In genomic region chr12:72612171-72612570, GRCh38 we compare ENCODE assay signal across 1 cellular context.
TF ChIP-seq lines count a peak whose summit lies in the region.

No MANE protein-coding gene starts in this region.

TF ChIP-seq in H1, 55 proteins besides CTCF, POLR2A, EP300 and RAD21 (continued from another document):
- TF ChIP-seq CHD7 (IDR thresholded peaks at IDR 0.05; ENCODE audit: insufficient replicate concordance, low read length) (no peak), TAF7 (optimal IDR thresholded peaks at IDR 0.05; ENCODE audit: borderline replicate concordance, low read depth, low read length) (no peak), NRF1 (IDR thresholded peaks at IDR 0.05; ENCODE audit: low read depth, low read length) (no peak), SIRT6 (IDR thresholded peaks at IDR 0.05; ENCODE audit: low read length) (no peak), SP2 (IDR thresholded peaks at IDR 0.05; ENCODE audit: low read length) (no peak), MAFK (IDR thresholded peaks at IDR 0.05; ENCODE audit: low read depth, low read length) (no peak), USF2 (IDR thresholded peaks at IDR 0.05; ENCODE audit: low read length) (no peak), NANOG (IDR thresholded peaks at IDR 0.05; ENCODE audit: insufficient read depth, low read depth, low read length, poor library complexity, severe bottlenecking) (peak; percentile 64), GABPA (IDR thresholded peaks at IDR 0.05; ENCODE audit: borderline replicate concordance, insufficient read depth, low read length) (no peak), GTF2F1 (IDR thresholded peaks at IDR 0.05; ENCODE audit: borderline replicate concordance, low read depth, low read length) (no peak), POLR2AphosphoS5 (IDR thresholded peaks at IDR 0.05; ENCODE audit: low read depth, low read length) (no peak), CREB1 (IDR thresholded peaks at IDR 0.05) (no peak), TAF1 (IDR thresholded peaks at IDR 0.05; ENCODE audit: low read depth, low read length) (no peak), RBBP5 (IDR thresholded peaks at IDR 0.05; ENCODE audit: borderline replicate concordance, low read depth, low read length) (no peak), RXRA (IDR thresholded peaks at IDR 0.05; ENCODE audit: insufficient read depth, low read depth, low read length) (no peak), JUN (IDR thresholded peaks at IDR 0.05; ENCODE audit: low read depth, low read length) (no peak), SIX5 (IDR thresholded peaks at IDR 0.05; ENCODE audit: low read depth, low read length) (no peak), EGR1 (IDR thresholded peaks at IDR 0.05; ENCODE audit: borderline replicate concordance, low read depth, low read length) (0 out of 2 replicates have a peak, but pooled peaks have one; percentile 34), BCL11A (IDR thresholded peaks at IDR 0.05; ENCODE audit: low read depth in 2 of 2, low read length in 2 of 2) (no peak), CHD2 (IDR thresholded peaks at IDR 0.05; ENCODE audit: low read length) (no peak), EZH2 (IDR thresholded peaks at IDR 0.05; ENCODE audit: low read depth, low read length, severe bottlenecking) (no peak), POU5F1 (IDR thresholded peaks at IDR 0.05; ENCODE audit: low read depth, low read length) (no peak), PHF8 (conservative IDR thresholded peaks at IDR 0.05; ENCODE audit: low read depth, low read length) (no peak), SRF (IDR thresholded peaks at IDR 0.05; ENCODE audit: low read depth, low read length) (no peak), SP1 (IDR thresholded peaks at IDR 0.05; ENCODE audit: low read depth, low read length) (peak; percentile 58; the same call in 1 of the 2 replicates), JUND (IDR thresholded peaks at IDR 0.05; ENCODE audit: low read length) (0 out of 2 replicates have a peak, but pooled peaks have one; percentile 33), KDM5A (IDR thresholded peaks at IDR 0.05; ENCODE audit: low read length) (no peak), CBX8 (IDR thresholded peaks at IDR 0.05; ENCODE audit: borderline replicate concordance, low read depth, low read length) (no peak), ATF2 (IDR thresholded peaks at IDR 0.05; ENCODE audit: low read length) (0 out of 2 replicates have a peak, but pooled peaks have one; percentile 44), SUZ12 (IDR thresholded peaks at IDR 0.05; ENCODE audit: low read length) (no peak), CTBP2 (IDR thresholded peaks at IDR 0.05; ENCODE audit: borderline replicate concordance, insufficient read depth, insufficient read length, low read length) (no peak)
